Comparison of ENCODE assay signal across 10 cellular contexts in the genomic region with DNA sequence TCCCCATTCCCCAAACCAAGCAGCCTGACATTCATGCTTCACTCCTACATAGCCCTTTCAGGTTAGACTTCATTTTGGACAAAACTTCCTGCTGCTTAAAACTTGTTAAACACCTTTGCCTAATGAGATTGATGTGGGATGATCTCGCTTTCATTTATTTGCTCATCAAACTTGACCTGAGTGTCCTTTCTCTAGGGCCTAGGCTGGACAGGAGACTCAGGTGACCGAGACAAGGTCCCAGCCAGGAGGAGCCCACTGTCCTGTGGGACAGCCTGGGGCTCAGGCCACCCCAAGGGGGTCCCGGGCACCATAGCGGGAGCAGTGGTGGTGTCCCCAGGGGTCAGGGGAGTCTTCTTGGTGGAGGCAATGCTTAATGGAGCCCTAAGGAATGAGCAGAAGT. TPM values are rescaled to one million over a fixed set of nuclear protein-coding genes. Genes with fewer than 3 reads are reported as not detected.
"Had no signal": no experiment of that assay in that cellular context is flagged by ENCODE, and none has a peak within 500 bp of the region (broad histone marks: within the 10 kb centered on the region; RNA-seq: fewer than 3 reads in every experiment).

No MANE protein-coding gene starts in this region.

- H3K36me3 ChIP-seq: HAP-1 had no signal

- H3K4me1 ChIP-seq: HAP-1 had no signal

- DNase-seq: GM23248, GOT3, H7, IMR-90, KG1 had no signal

- H3K4me3 ChIP-seq: GM23248, HAP-1, K562 had no signal

- H2AFZ ChIP-seq: GM23248 had no signal

- ATAC-seq: HCT116, K562 had no signal

- H3K9ac ChIP-seq: GM23248 had no signal

- H3K9me3 ChIP-seq: HAP-1 had no signal

- H3K27ac ChIP-seq: GM23248 had no signal

RNA-seq across cellular contexts. Expression of a gene that starts 23.7 kb away (rescaled TPM):
- total RNA-seq: GM23248, H4, HT-29, IMR-90, K562 had no signal
